8 cellular contexts compared by ENCODE assay signal in the genomic region with DNA sequence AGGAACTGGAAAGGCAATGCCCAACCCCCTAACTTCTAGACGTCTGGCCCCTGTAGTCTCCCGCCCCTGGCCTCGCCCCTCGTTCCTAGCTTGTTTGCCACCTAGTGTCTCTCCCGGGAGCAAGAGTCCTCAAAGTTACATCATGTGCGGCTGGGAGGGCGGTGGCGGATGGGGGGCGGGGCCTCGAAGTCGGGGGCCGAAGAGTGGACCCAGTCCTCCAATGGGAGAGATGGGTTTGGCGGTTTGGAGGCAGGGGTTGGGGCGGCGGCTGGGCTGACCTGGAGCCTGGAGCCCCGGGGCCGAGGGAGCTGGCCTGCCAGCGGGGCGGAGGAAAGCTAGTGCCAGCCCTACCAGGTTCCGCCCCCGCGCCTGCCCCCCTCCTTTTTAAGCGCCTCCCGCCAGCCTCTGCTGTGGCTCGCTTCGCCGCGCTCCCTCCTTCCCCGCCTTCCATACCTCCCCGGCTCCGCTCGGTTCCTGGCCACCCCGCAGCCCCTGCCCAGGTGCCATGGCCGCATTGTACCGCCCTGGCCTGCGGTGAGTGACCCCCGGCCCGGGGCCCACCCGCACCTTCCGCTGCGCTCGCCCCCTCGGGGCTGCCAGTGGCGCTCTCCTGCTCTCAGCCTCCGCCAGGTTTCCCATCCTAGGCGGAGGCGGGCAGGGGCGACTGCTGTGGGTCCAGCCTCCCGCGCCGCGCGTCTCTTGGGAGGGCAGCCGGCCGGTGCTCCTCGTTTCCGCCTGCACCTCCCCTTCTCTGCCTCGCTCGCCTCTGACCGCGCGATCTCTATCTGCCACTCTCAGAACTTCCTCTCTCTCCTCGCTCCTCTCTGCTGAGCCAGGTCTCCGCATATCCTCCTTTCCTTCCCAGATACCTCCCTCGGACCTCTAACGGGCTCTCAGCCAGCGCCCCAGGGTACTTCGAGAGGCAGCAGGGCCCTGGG. TPM values are rescaled to one million over a fixed set of nuclear protein-coding genes. Genes with fewer than 3 reads are reported as not detected.
DNase-seq lines count a peak whose midpoint lies in the region; ATAC-seq and TF ChIP-seq lines count a peak whose summit lies in the region.

A gene (plus strand): TSS at position 411 of the 938 bp plus-strand sequence. CDS start 95 bp downstream, at position 506.

- H3K27me3 ChIP-seq in dorsolateral prefrontal cortex (no peaks in the 10 kb centered on the region), right lobe of liver (no peaks in the 10 kb centered on the region)

- H3K4me1 ChIP-seq in right lobe of liver, result peaks cover 0 to 58% (median 26%) of the 10 kb centered on the region in 4 donors

- ATAC-seq in HG03442 (IDR thresholded peaks at IDR 0.05; ENCODE audit: unreplicated experiment) (peak; percentile 43), right lobe of liver (peak; percentile 83 to 93 (median 86))

- peak; percentile 98 for TF ChIP-seq POLR2A in GM19193 (IDR thresholded peaks at IDR 0.05; ENCODE audit: extremely low read depth, insufficient read depth, insufficient read length)
- peak; percentile 97 for TF ChIP-seq POLR2A in right lobe of liver (IDR thresholded peaks at IDR 0.05)

- no peaks in the 10 kb centered on the region for H3K9me3 ChIP-seq in right lobe of liver

- intact Hi-C loops in dorsolateral prefrontal cortex (cut with DNase I), result loop anchor here (5.0 to 10.0 kb wide), 3 partner anchors 37 to 119 kb away; no protein-coding TSS in a partner anchor
- intact Hi-C loops in right lobe of liver (cut with DNase I), result loop anchor here (5.0 to 10.0 kb wide), 2 partner anchors 37 to 61 kb away; no protein-coding TSS in a partner anchor

- WGBS in right lobe of liver (ENCODE audit: insufficient coverage, low coverage, low lambda C conversion rate, missing lambda C conversion rate), result under 1% methylated on average over 34 of the region's 68 CpGs

- H3K36me3 ChIP-seq in right lobe of liver, result peaks cover 0 to 27% (median 3%) of the 10 kb centered on the region in 4 donors

- DNase-seq in AG10803 (ENCODE audit: low read depth), result peak; percentile 98
- peak; percentile 61 for DNase-seq in NCI-H526 treated with DMSO at 0.1 percent for 48 hours (lab: John Stamatoyannopoulos, UW)
- DNase-seq in activated CD4-positive, alpha-beta T cell treated with anti-CD3 and anti-CD28 coated beads, Interleukin-2, amount 50 U/mL, for 1 hour, result peak; percentile 69
- DNase-seq in dorsolateral prefrontal cortex, result peak; percentile 54 to 88 (median 76)
- DNase-seq in right lobe of liver, result peak; percentile 98 to 99 (median 99)
- DNase-seq in stimulated activated CD4-positive, alpha-beta T cell treated with anti-CD3 and anti-CD28 coated beads, TNF-alpha, amount 100 ng/mL, for 1 hour (ENCODE audit: low read depth in 3 of 3, low spot score in 1 of 3), result peak; percentile 31 to 85 (median 56)

- TF ChIP-seq CTCF in AG10803 (conservative IDR thresholded peaks at IDR 0.05; ENCODE audit: low read length) (peak; percentile 28), dorsolateral prefrontal cortex (IDR thresholded peaks at IDR 0.05 in 54 of 56, conservative IDR thresholded peaks at IDR 0.05 in 2 of 56; ENCODE audit: low read depth in 1 of 56, partially characterized antibody in 56 of 56) (peak in 17 of 56 donors; percentile 4 to 36 (median 18)), right lobe of liver (IDR thresholded peaks at IDR 0.05) (no peak)

- H3K27ac ChIP-seq in dorsolateral prefrontal cortex, result peak within 1 kb of the TSS in 58 of 59 donors; percentile 31 to 96 (median 85)
- peak within 1 kb of the TSS; percentile 89 to 97 (median 94) for H3K27ac ChIP-seq in right lobe of liver

- H3K4me3 ChIP-seq in AG10803 (ENCODE audit: low read length) (peak within 1 kb of the TSS; percentile 95), dorsolateral prefrontal cortex (peak within 1 kb of the TSS; percentile 60 to 98 (median 82)), right lobe of liver (peak within 1 kb of the TSS; percentile 77 to 98 (median 90))

RNA-seq across cellular contexts. Expression of the gene that starts here (rescaled TPM):
- total RNA-seq in dorsolateral prefrontal cortex (10 to 100 TPM in 7 of 120 experiments, 1 to 10 TPM in 113; 2.6 to 11.6 (median 6.5) TPM), right lobe of liver (100 to 1,000 TPM; 124 to 615 (median 240) TPM)

Comparison
In these comparisons a context has a peak if more than half of its experiments do, and no peak if none do; other contexts are left out.
1. Peak in every context shown above with its lines: DNase-seq, ATAC-seq, H3K4me3 ChIP-seq and H3K27ac ChIP-seq.
2. RNA of the gene that starts here (total RNA-seq): 124 to 615 TPM in right lobe of liver; 2.6 to 11.6 TPM in dorsolateral prefrontal cortex; every median in the first group is over 4 times any median in the second.